Comparison of ENCODE assay signal across 8 cellular contexts in the genomic region with DNA sequence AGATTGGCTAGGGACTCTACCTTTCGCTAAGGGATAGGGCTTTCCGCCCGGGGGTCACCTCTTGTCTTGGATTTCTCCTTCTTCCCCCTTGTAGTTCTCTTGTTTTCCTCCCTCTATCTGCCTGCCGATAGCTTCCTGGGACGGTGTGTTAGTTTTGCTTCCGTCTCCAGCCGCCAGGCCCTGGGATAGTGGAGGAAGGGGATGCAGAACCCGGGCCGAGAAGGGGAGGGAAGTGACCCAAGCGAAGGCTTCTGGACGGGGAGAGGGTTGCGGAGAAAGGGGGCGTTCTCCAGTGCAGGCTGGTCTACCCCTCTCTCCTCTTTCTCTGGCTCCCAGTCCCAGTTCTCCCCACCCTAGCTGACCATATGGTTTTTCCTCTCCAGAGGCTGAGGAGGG.
DNase-seq lines count a peak whose midpoint lies in the region; TF ChIP-seq lines count a peak whose summit lies in the region.

No MANE protein-coding gene starts in this region.

- H3K27me3 ChIP-seq in NT2/D1 (ENCODE audit: insufficient read depth, insufficient read length) (peaks cover 9% of the 10 kb centered on the region), duodenal mucosa (ENCODE audit: control insufficient read depth in 1 of 2, insufficient read depth in 2 of 2, low read length in 2 of 2) (no peaks in the 10 kb centered on the region), mucosa of rectum (ENCODE audit: control insufficient read depth in 2 of 2, insufficient read depth in 2 of 2, low read length in 2 of 2) (no peaks in the 10 kb centered on the region)

- H3K4me3 ChIP-seq in NT2/D1 (ENCODE audit: insufficient read length, low read depth) (peak overlapping the region; percentile 86), duodenal mucosa (ENCODE audit: low read depth in 1 of 2, low read length in 2 of 2) (peak overlapping the region; percentile 86 to 87), mucosa of rectum (ENCODE audit: low read length in 2 of 2) (peak overlapping the region; percentile 86 to 88)

- peak overlapping the region; percentile 87 for H3K9ac ChIP-seq in NT2/D1 (ENCODE audit: insufficient read length, low read depth)
- peak overlapping the region; percentile 85 to 87 for H3K9ac ChIP-seq in duodenal mucosa (ENCODE audit: low read depth in 1 of 2, low read length in 2 of 2)
- peak overlapping the region; percentile 92 to 98 for H3K9ac ChIP-seq in mucosa of rectum (ENCODE audit: low read depth in 1 of 2, low read length in 2 of 2)

- in situ Hi-C loops in GM13977 (cut with MboI; ENCODE audit: low pct_unique_long_range_greater_than_20kb, low sequenced_read_pairs, unreplicated experiment) (no loop called here), ACHN (cut with HindIII; ENCODE audit: low pct_ligation_motif_present, low pct_unique_long_range_greater_than_20kb, low sequenced_read_pairs) (no loop called here)

- no peak for TF ChIP-seq CTCF in GM13977 (IDR thresholded peaks at IDR 0.05; ENCODE audit: extremely low read depth, insufficient read depth, missing control alignments)

- H3K27ac ChIP-seq in duodenal mucosa (ENCODE audit: low read depth, low read length) (peak overlapping the region; percentile 92), mucosa of rectum (ENCODE audit: low read depth in 2 of 2, low read length in 2 of 2) (peak overlapping the region; percentile 97 to 99)

- H3K36me3 ChIP-seq in NT2/D1 (ENCODE audit: insufficient read depth, insufficient read length, low read length), result peaks cover 51% of the 10 kb centered on the region
- H3K36me3 ChIP-seq in duodenal mucosa (ENCODE audit: control insufficient read depth in 1 of 2, insufficient read depth in 2 of 2, low read length in 2 of 2), result peaks cover 0 to 15% of the 10 kb centered on the region in 2 donors
- H3K36me3 ChIP-seq in mucosa of rectum (ENCODE audit: control insufficient read depth in 2 of 2, insufficient read depth in 2 of 2, low read length in 2 of 2), result peaks cover 18 to 20% of the 10 kb centered on the region in 2 donors

- DNase-seq in DMS53 (lab: John Stamatoyannopoulos, UW) (peak; percentile 60), DMS53 treated with DMSO at 0.1 percent for 48 hours (lab: John Stamatoyannopoulos, UW; ENCODE audit: unreplicated experiment) (no peak), NT2/D1 (ENCODE audit: low read depth, low spot score) (no peak), GM13977 (ENCODE audit: low spot score) (no peak), NAMALWA (ENCODE audit: low spot score) (no peak), ACHN (no peak)

- H3K9me3 ChIP-seq in NT2/D1 (ENCODE audit: insufficient read depth, low read length) (no peaks in the 10 kb centered on the region), duodenal mucosa (ENCODE audit: control insufficient read depth in 1 of 2, low read length in 2 of 2) (no peaks in the 10 kb centered on the region), mucosa of rectum (ENCODE audit: control insufficient read depth in 2 of 2, low read length in 2 of 2) (no peaks in the 10 kb centered on the region)

- H3K4me1 ChIP-seq in NT2/D1 (ENCODE audit: insufficient read depth, insufficient read length) (peaks cover 7% of the 10 kb centered on the region), duodenal mucosa (ENCODE audit: control insufficient read depth in 1 of 2, insufficient read depth in 2 of 2, low read length in 2 of 2) (peaks cover 23 to 26% of the 10 kb centered on the region in 2 donors), mucosa of rectum (ENCODE audit: control insufficient read depth in 2 of 2, insufficient read depth in 2 of 2, low read length in 2 of 2) (peaks cover 10 to 29% of the 10 kb centered on the region in 2 donors)
